Comparison of ENCODE assay signal across 1 cellular context in the genomic region with DNA sequence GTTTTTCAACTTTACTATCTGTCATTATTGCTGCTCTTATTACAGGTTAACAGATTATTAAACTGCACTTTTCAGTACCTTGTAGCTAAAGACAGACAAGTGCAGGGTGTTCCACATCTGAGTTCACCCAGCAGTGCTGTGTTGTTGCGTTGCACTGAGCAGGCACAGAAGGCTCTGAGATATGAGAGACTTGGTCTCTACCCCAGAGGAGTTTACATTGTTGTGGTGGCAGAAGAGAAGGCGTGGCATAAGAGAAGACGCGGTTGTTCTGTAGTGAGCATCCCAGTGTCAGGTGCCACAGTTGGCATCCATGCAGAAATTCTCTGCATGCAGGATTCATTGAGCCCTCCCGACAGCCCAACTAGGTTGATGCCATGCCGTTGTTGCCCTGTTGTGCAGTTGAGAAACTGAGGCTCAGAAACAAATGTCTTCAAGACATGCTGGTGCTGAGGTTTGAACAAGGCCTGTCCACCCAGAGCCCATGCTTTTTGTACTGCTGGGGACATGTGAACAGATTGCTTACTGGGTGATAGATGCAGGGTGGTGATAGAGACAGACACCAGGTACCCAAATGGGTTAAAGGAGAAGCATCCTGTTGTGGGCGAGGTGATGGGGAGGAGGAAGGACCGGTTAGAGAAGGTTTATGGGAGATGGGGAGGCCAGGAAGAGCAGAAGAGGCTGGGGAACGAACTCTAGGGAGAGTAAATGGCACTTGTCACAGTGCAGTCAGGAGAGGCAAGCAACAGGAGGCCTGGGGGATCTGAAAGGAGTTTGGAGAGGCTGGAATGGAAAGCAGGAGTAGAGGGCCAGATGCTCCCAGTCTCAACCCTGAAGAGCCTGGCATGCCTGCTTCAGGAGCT.
TF ChIP-seq lines count a peak whose summit lies in the region.

No MANE protein-coding gene starts in this region.

TF ChIP-seq in SK-N-SH, 30 proteins besides CTCF, POLR2A, EP300 and RAD21 (continued from another document):
- TF ChIP-seq, protein P1, sequence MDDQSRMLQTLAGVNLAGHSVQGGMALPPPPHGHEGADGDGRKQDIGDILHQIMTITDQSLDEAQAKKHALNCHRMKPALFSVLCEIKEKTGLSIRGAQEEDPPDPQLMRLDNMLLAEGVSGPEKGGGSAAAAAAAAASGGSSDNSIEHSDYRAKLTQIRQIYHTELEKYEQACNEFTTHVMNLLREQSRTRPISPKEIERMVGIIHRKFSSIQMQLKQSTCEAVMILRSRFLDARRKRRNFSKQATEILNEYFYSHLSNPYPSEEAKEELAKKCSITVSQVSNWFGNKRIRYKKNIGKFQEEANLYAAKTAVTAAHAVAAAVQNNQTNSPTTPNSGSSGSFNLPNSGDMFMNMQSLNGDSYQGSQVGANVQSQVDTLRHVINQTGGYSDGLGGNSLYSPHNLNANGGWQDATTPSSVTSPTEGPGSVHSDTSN (IDR thresholded peaks at IDR 0.05) = no peak
- TF ChIP-seq TEAD4 (IDR thresholded peaks at IDR 0.05; ENCODE audit: borderline replicate concordance, insufficient read depth) (no peak), JUND (IDR thresholded peaks at IDR 0.05) (no peak), EZH2phosphoT487 (IDR thresholded peaks at IDR 0.05; ENCODE audit: borderline replicate concordance, low read depth) (no peak), YY1 (IDR thresholded peaks at IDR 0.05; ENCODE audit: low read depth) (no peak), RFX5 (IDR thresholded peaks at IDR 0.05; ENCODE audit: low read length) (no peak), GABPA (IDR thresholded peaks at IDR 0.05; ENCODE audit: low read depth) (no peak), SIN3A (IDR thresholded peaks at IDR 0.05; ENCODE audit: borderline replicate concordance, low read depth, low read length) (no peak), ELF1 (IDR thresholded peaks at IDR 0.05) (no peak)
- TF ChIP-seq, protein P2, sequence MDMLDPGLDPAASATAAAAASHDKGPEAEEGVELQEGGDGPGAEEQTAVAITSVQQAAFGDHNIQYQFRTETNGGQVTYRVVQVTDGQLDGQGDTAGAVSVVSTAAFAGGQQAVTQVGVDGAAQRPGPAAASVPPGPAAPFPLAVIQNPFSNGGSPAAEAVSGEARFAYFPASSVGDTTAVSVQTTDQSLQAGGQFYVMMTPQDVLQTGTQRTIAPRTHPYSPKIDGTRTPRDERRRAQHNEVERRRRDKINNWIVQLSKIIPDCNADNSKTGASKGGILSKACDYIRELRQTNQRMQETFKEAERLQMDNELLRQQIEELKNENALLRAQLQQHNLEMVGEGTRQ (IDR thresholded peaks at IDR 0.05; ENCODE audit: borderline replicate concordance, low read depth, low read length) = no peak
